ENCODE assay signal across 2 cellular contexts in genomic region chr1:30905403-30905802, GRCh38.
TF ChIP-seq lines count a peak whose summit lies in the region.

No MANE protein-coding gene starts in this region.

TF ChIP-seq in HepG2, 621 proteins besides CTCF, POLR2A, EP300 and RAD21:
- no peak for TF ChIP-seq KLF15 (CRISPR knock-in tag; IDR thresholded peaks at IDR 0.05; ENCODE audit: borderline replicate concordance)
- peak; percentile 59; the same call in 1 of the 2 replicates for TF ChIP-seq ZNF768 (CRISPR knock-in tag; IDR thresholded peaks at IDR 0.05)

TF ChIP-seq in K562, 482 proteins besides CTCF, POLR2A, EP300 and RAD21:
- TF ChIP-seq TRIM25 (IDR thresholded peaks at IDR 0.05; ENCODE audit: borderline replicate concordance) (no peak), RBM25 (IDR thresholded peaks at IDR 0.05; ENCODE audit: low read depth, low read length, severe bottlenecking) (peak; percentile 88), BCOR (IDR thresholded peaks at IDR 0.05) (peak; percentile 92), PTBP1 (IDR thresholded peaks at IDR 0.05; ENCODE audit: low read depth, low read length) (0 out of 2 replicates have a peak, but pooled peaks have one; percentile 27), RBM34 (IDR thresholded peaks at IDR 0.05; ENCODE audit: borderline replicate concordance, insufficient read depth, low read length) (no peak), ELK1 (CRISPR knock-in tag; IDR thresholded peaks at IDR 0.05) (no peak), CHD4 (IDR thresholded peaks at IDR 0.05; ENCODE audit: insufficient read depth, insufficient replicate concordance, low read depth, low read length, poor library complexity, severe bottlenecking) (peak; percentile 55), HDAC6 (IDR thresholded peaks at IDR 0.05; ENCODE audit: low read depth, low read length) (no peak), ZNF124 (CRISPR knock-in tag; IDR thresholded peaks at IDR 0.05) (no peak), RCOR1 (IDR thresholded peaks at IDR 0.05; ENCODE audit: borderline replicate concordance in 1 of 2, low read depth in 2 of 2, low read length in 2 of 2) (0 out of 4 replicates have a peak, but pooled peaks of 1 of the 2 experiments have one; percentile 29), KDM1A (IDR thresholded peaks at IDR 0.05) (peak; percentile 44 to 77; a peak in 3 of 4 replicates), CREBBP (IDR thresholded peaks at IDR 0.05; ENCODE audit: low read depth, low read length) (no peak), MTA1 (IDR thresholded peaks at IDR 0.05; ENCODE audit: borderline replicate concordance) (no peak), ZFP1 (CRISPR knock-in tag; IDR thresholded peaks at IDR 0.05) (no peak), HBP1 (CRISPR knock-in tag; IDR thresholded peaks at IDR 0.05) (no peak), TFAM (CRISPR knock-in tag; conservative IDR thresholded peaks at IDR 0.05) (no peak), SOX6 (IDR thresholded peaks at IDR 0.05) (no peak), POLR3G (IDR thresholded peaks at IDR 0.05; ENCODE audit: extremely low read depth, insufficient read length, insufficient replicate concordance) (no peak), RFX1 (IDR thresholded peaks at IDR 0.05) (no peak), NRF1 (conservative IDR thresholded peaks at IDR 0.05 in 1 of 2, IDR thresholded peaks at IDR 0.05 in 1 of 2) (no peak), ZNF639 (CRISPR knock-in tag; conservative IDR thresholded peaks at IDR 0.05 in 1 of 2, IDR thresholded peaks at IDR 0.05 in 1 of 2) (no peak), ZFP36 (IDR thresholded peaks at IDR 0.05; ENCODE audit: low read depth, low read length, partially characterized antibody) (peak; percentile 88), ADNP (tag; IDR thresholded peaks at IDR 0.05) (peak; percentile 43; the same call in 1 of the 2 replicates), BDP1 (IDR thresholded peaks at IDR 0.05; ENCODE audit: insufficient read depth, insufficient read length) (no peak), BRF2 (IDR thresholded peaks at IDR 0.05; ENCODE audit: borderline replicate concordance, insufficient read depth, insufficient read length) (no peak), KLF16 (IDR thresholded peaks at IDR 0.05) (no peak), DPF2 (IDR thresholded peaks at IDR 0.05) (no peak), ZNF197 (CRISPR knock-in tag; IDR thresholded peaks at IDR 0.05; ENCODE audit: low read depth) (no peak), ZKSCAN1 (IDR thresholded peaks at IDR 0.05; ENCODE audit: low read depth, low read length) (no peak), NR2F6 (CRISPR knock-in tag; IDR thresholded peaks at IDR 0.05) (no peak), TCF15 (CRISPR knock-in tag; IDR thresholded peaks at IDR 0.05) (no peak), ZBTB40 (IDR thresholded peaks at IDR 0.05) (no peak), ZBTB40 (CRISPR knock-in tag; IDR thresholded peaks at IDR 0.05) (no peak), TCF3 (CRISPR knock-in tag; IDR thresholded peaks at IDR 0.05) (no peak), HDAC2 (IDR thresholded peaks at IDR 0.05) (peak; percentile 68; the same call in 1 of the 2 replicates), JUN (IDR thresholded peaks at IDR 0.05; ENCODE audit: borderline replicate concordance, low read depth, low read length) (no peak), JUN (CRISPR knock-in tag; IDR thresholded peaks at IDR 0.05; ENCODE audit: borderline replicate concordance) (no peak), MAZ (CRISPR knock-in tag; conservative IDR thresholded peaks at IDR 0.05 in 1 of 2, IDR thresholded peaks at IDR 0.05 in 1 of 2) (no peak), ZNF133 (CRISPR knock-in tag; IDR thresholded peaks at IDR 0.05) (no peak)
TF ChIP-seq in K562: peak in this region for 9.
